ENCODE assay signal across 17 cellular contexts in genomic region chr4:25834411-25835107, GRCh38. TPM values are rescaled to one million over a fixed set of nuclear protein-coding genes. Genes with fewer than 3 reads are reported as not detected.
DNase-seq lines count a peak whose midpoint lies in the region; ATAC-seq, FAIRE-seq and TF ChIP-seq lines count a peak whose summit lies in the region.
"Had no signal": no experiment of that assay in that cellular context is flagged by ENCODE, and none has a peak within 500 bp of the region (broad histone marks: within the 10 kb centered on the region; RNA-seq: fewer than 3 reads in every experiment).

No MANE protein-coding gene starts in this region.

- H3K36me3 Mint-ChIP-seq in astrocyte (ENCODE audit: low read depth, unreplicated experiment): peaks cover 11% of the 10 kb centered on the region
- H3K36me3 Mint-ChIP-seq in WTC11: peaks cover 11% of the 10 kb centered on the region; the same call in 1 of the 2 replicates

- no TSS peak for BruUV-seq in PC-3 (replicated peaks; lab: Mats Ljungman, UMichigan)

- 36 to 44% methylated on average over 5 of the region's 5 CpGs for WGBS in pancreas, 2 donors

- CTCF ChIA-PET in PC-3 (lab: Charles Lee) (no interaction called here), WTC11 (lab: Charles Lee) (interaction anchor here (1.0 kb wide), 1 partner anchor 9 kb away, joined by 8 read pairs; no protein-coding TSS in a partner anchor)

- no peak overlapping the region for H3K4me3 ChIP-seq in astrocyte (ENCODE audit: insufficient read depth, low read depth, low read length)
- no peak overlapping the region for H3K4me3 ChIP-seq in pancreas
- no peak overlapping the region for H3K4me3 ChIP-seq in PC-3 (ENCODE audit: low read length)
- H3K4me3 ChIP-seq: HAP-1 had no signal

- H3F3A ChIP-seq in PC-3 (ENCODE audit: low read length, unreplicated experiment): no peaks in the 10 kb centered on the region

- H3K4me2 ChIP-seq in astrocyte (ENCODE audit: low read length) (no peak overlapping the region), PC-3 (ENCODE audit: low read length) (no peak overlapping the region)

- H3K27me3 Mint-ChIP-seq in astrocyte (ENCODE audit: low read depth, unreplicated experiment) (no peaks in the 10 kb centered on the region), WTC11 (ENCODE audit: low read depth) (no peaks in the 10 kb centered on the region)
- H3K27me3 Mint-ChIP-seq: CD4-positive, alpha-beta memory T cell had no signal

- POLR2A ChIA-PET in PC-3 (lab: Charles Lee; ENCODE audit: unreplicated experiment) (no interaction called here), WTC11 (lab: Charles Lee) (no interaction called here)

- FAIRE-seq in astrocyte (lab: Jason Lieb, UNC): peak; percentile 26
- no peak for FAIRE-seq in pancreas (lab: Jason Lieb, UNC)
- FAIRE-seq: HTR-8/SVneo, RCC 7860 had no signal

- H3K27ac ChIP-seq in astrocyte (ENCODE audit: low read depth, low read length): no peak overlapping the region
- H3K27ac ChIP-seq in pancreas: no peak overlapping the region
- no peak overlapping the region for H3K27ac ChIP-seq in PC-3 (ENCODE audit: low read length)

- H3K4me1 Mint-ChIP-seq in astrocyte (ENCODE audit: low read depth, unreplicated experiment) (no peaks in the 10 kb centered on the region), WTC11 (peaks cover 15% of the 10 kb centered on the region)

- H3K27me3 ChIP-seq in astrocyte (ENCODE audit: insufficient read depth, low read length) (no peaks in the 10 kb centered on the region), pancreas (no peaks in the 10 kb centered on the region), PC-3 (ENCODE audit: low read length) (no peaks in the 10 kb centered on the region)

- DNase-seq in GM04504 (ENCODE audit: low read depth): peak; percentile 2
- DNase-seq in NCI-H524 treated with DMSO at 0.1 percent for 48 hours (lab: John Stamatoyannopoulos, UW): peak; percentile 90
- no peak for DNase-seq in astrocyte (ENCODE audit: low read depth)
- DNase-seq in pancreas: no peak
- DNase-seq in activated T-cell treated with anti-CD3 and anti-CD28 coated beads, Interleukin-2, amount 50 U/mL, for 1 hour: no peak
- DNase-seq in PC-3: no peak
- no peak for DNase-seq in WTC11 (ENCODE audit: low spot score)
- DNase-seq: ACHN; CD4-positive, alpha-beta memory T cell; NCI-H1048; NCI-H2227 treated with DMSO at 0.1 percent for 48 hours; NCI-H748 treated with DMSO at 0.1 percent for 48 hours; SHP77 treated with DMSO at 0.1 percent for 48 hours had no signal

- H3K79me2 ChIP-seq in astrocyte (ENCODE audit: insufficient read depth, low read length) (no peaks in the 10 kb centered on the region), PC-3 (ENCODE audit: low read length) (no peaks in the 10 kb centered on the region)

- H3K36me3 ChIP-seq in astrocyte (ENCODE audit: insufficient read depth, low read length) (no peaks in the 10 kb centered on the region), pancreas (no peaks in the 10 kb centered on the region), PC-3 (ENCODE audit: low read depth, low read length) (no peaks in the 10 kb centered on the region; the same call in 1 of the 2 replicates)

- TF ChIP-seq CTCF in astrocyte (IDR thresholded peaks at IDR 0.05; ENCODE audit: insufficient read depth, low read depth, low read length): no peak
- TF ChIP-seq CTCF in pancreas (IDR thresholded peaks at IDR 0.05): no peak
- TF ChIP-seq CTCF in PC-3 (conservative IDR thresholded peaks at IDR 0.05; ENCODE audit: low read depth, low read length): no peak
- TF ChIP-seq CTCF in WTC11 (IDR thresholded peaks at IDR 0.05): no peak

- no peak overlapping the region for H3K9ac ChIP-seq in astrocyte (ENCODE audit: low read length)
- no peak overlapping the region for H3K9ac ChIP-seq in PC-3 (ENCODE audit: low read length)

- H3K9me3 Mint-ChIP-seq in astrocyte (ENCODE audit: unreplicated experiment) (no peaks in the 10 kb centered on the region), WTC11 (no peaks in the 10 kb centered on the region)
- H3K9me3 Mint-ChIP-seq: CD4-positive, alpha-beta memory T cell had no signal

- H3K9me3 ChIP-seq in astrocyte (ENCODE audit: insufficient read depth, low read depth, low read length) (no peaks in the 10 kb centered on the region), pancreas (no peaks in the 10 kb centered on the region), PC-3 (ENCODE audit: low read length) (no peaks in the 10 kb centered on the region)
- H3K9me3 ChIP-seq: HAP-1 had no signal

- H4K20me1 ChIP-seq in astrocyte (ENCODE audit: insufficient read depth, low read length): no peaks in the 10 kb centered on the region
- H4K20me1 ChIP-seq in PC-3 (ENCODE audit: low read length): no peaks in the 10 kb centered on the region

- H2AFZ ChIP-seq in astrocyte (ENCODE audit: low read depth, low read length): no peak overlapping the region
- H2AFZ ChIP-seq in PC-3 (ENCODE audit: low read length): no peak overlapping the region

- H3K4me1 ChIP-seq in astrocyte (ENCODE audit: insufficient read depth, low read length) (no peaks in the 10 kb centered on the region), pancreas (peaks cover 0 to 16% (median 5%) of the 10 kb centered on the region in 3 donors), PC-3 (ENCODE audit: insufficient read depth, low read length) (no peaks in the 10 kb centered on the region)

- no peaks in the 10 kb centered on the region for H3K9me2 ChIP-seq in PC-3 (replicated peaks; ENCODE audit: low read length)

- H3K4me3 Mint-ChIP-seq in astrocyte (ENCODE audit: unreplicated experiment) (no peak overlapping the region), WTC11 (no peak overlapping the region)
- H3K4me3 Mint-ChIP-seq: CD4-positive, alpha-beta memory T cell had no signal

- intact Hi-C loops in pancreas (cut with DNase I): no loop called here
- intact Hi-C loops in PC-3 (cut with micrococcal nuclease): no loop called here

- ATAC-seq in pancreas: peak in 3 of 4 donors; percentile 38 to 52 (median 51)
- ATAC-seq in PC-3: no peak
- no peak for ATAC-seq in GM18519 (IDR thresholded peaks at IDR 0.05; ENCODE audit: low FRiP score, unreplicated experiment)
- no peak for ATAC-seq in WTC11

- H3K27ac Mint-ChIP-seq in astrocyte (ENCODE audit: unreplicated experiment) (no peak overlapping the region), WTC11 (no peak overlapping the region)

TF ChIP-seq in WTC11, 78 proteins besides CTCF, POLR2A, EP300 and RAD21:
- TF ChIP-seq ZNF396 (CRISPR knock-in tag; IDR thresholded peaks at IDR 0.05; ENCODE audit: borderline replicate concordance) (no peak), TCF7 (CRISPR knock-in tag; IDR thresholded peaks at IDR 0.05; ENCODE audit: low read depth) (no peak), ZMAT4 (CRISPR knock-in tag; IDR thresholded peaks at IDR 0.05) (no peak)

RNA-seq across cellular contexts. Expression of gene SEL1L3, which starts 28.2 kb away (rescaled TPM):
- total RNA-seq in astrocyte: 24.9 and 32.7 TPM in 2 replicates
- 10 to 100 TPM; 31.4 to 76.7 (median 41.0) TPM for total RNA-seq in pancreas
- 10 to 100 TPM; 18.4 to 43.2 TPM for polyA plus RNA-seq in pancreas
- 31.9 and 36.1 TPM in 2 replicates for total RNA-seq in PC-3 (2014; rRNA removed)
- 31.5 to 36.3 TPM (median 35.1 TPM) in 3 replicates for total RNA-seq in WTC11 (2021)

Comparison
In these comparisons a context has a peak if more than half of its experiments do, and no peak if none do; other contexts are left out.
1. DNase-seq: peak in GM04504 (single experiment) and NCI-H524 treated with DMSO at 0.1 percent for 48 hours (single experiment); none in astrocyte (single experiment), pancreas (0 of 6), activated T-cell treated with anti-CD3 and anti-CD28 coated beads, Interleukin-2, amount 50 U/mL, for 1 hour (single experiment), PC-3 (single experiment) and WTC11 (single experiment).
2. ATAC-seq: peak in pancreas (3 of 4); none in PC-3 (single experiment), GM18519 (single experiment) and WTC11 (single experiment).